29 cellular contexts compared by ENCODE assay signal in the genomic region with DNA sequence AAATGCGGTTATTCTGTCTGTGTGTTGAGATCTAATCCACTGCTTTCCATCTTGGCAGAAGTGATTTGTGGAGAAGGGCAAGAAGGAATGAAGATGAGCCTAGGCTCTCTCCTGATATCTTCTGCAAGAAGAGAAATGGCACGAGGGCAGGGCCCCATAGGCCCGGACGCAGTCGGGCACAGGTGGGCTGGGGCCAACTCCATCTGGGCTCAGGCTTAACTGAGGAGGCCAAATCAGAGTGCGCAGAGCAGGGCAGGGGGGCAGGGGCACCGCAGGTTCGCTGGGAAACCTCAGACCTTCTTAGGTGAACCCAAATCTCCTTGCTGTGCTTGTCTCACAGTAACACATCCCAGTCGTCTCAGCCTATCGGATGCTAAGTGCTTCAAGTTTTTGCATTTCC.
"Had no signal": no experiment of that assay in that cellular context is flagged by ENCODE, and none has a peak within 500 bp of the region (broad histone marks: within the 10 kb centered on the region; RNA-seq: fewer than 3 reads in every experiment).

No MANE protein-coding gene starts in this region.

- ATAC-seq: naive thymus-derived CD8-positive, alpha-beta T cell had no signal

- H3K27me3 ChIP-seq: ascending aorta, cardiac muscle cell, dorsolateral prefrontal cortex, upper lobe of left lung had no signal

- H3K4me1 Mint-ChIP-seq: activated CD4-positive, alpha-beta T cell treated with anti-CD3 and anti-CD28 coated beads, Interleukin-2, amount 10 ng/mL, durations not matched to agents 24 days and 14 days; activated naive CD4-positive, alpha-beta T cell treated with anti-CD3 and anti-CD28 coated beads, Interleukin-2, amount 10 ng/mL, durations not matched to agents 7 days and 5 days; naive thymus-derived CD8-positive, alpha-beta T cell had no signal

- H3K27ac ChIP-seq: ascending aorta, cardiac muscle cell, coronary artery, skin epidermis, WERI-Rb-1 had no signal

- H3K9me3 Mint-ChIP-seq: activated CD4-positive, alpha-beta memory T cell treated with anti-CD3 and anti-CD28 coated beads for 36 hours; activated CD4-positive, alpha-beta T cell treated with anti-CD3 and anti-CD28 coated beads, Interleukin-2, amount 10 ng/mL, durations not matched to agents 24 days and 14 days; activated naive CD4-positive, alpha-beta T cell treated with anti-CD3 and anti-CD28 coated beads, Interleukin-2, amount 10 ng/mL, durations not matched to agents 7 days and 5 days; activated naive CD8-positive, alpha-beta T cell treated with anti-CD3 and anti-CD28 coated beads, Interleukin-2, amount 10 ng/mL, durations not matched to agents 7 days and 5 days; activated T-helper 1 cell treated with anti-CD3 and anti-CD28 coated beads, Interleukin-12 subunit alpha, Interleukin-12 subunit beta, Interleukin-2, Interleukin-4 antibody, amounts not matched to agents 30 ng/mL and 10 ng/mL and 1 ng/mL, durations not matched to agents 14 hours and 24 hours and 36 hours; brain; naive thymus-derived CD8-positive, alpha-beta T cell; stimulated activated naive CD8-positive, alpha-beta T cell treated with anti-CD3 and anti-CD28 coated beads, Interleukin-15, Interleukin-2, amounts not matched to agents 100 ng/mL and 50 ng/mL, for 24 hours; T-helper 1 cell treated with Interleukin-12 subunit alpha and Interleukin-12 subunit beta and Interleukin-4 antibody, amounts not matched to agents 30 μg/mL and 1 μg/mL, for 36 hours had no signal

- H3K4me3 ChIP-seq: ascending aorta, cardiac muscle cell, coronary artery, dorsolateral prefrontal cortex, skin epidermis, upper lobe of left lung had no signal

- H3K27me3 Mint-ChIP-seq: activated CD4-positive, alpha-beta memory T cell treated with anti-CD3 and anti-CD28 coated beads for 36 hours; activated CD4-positive, alpha-beta T cell treated with anti-CD3 and anti-CD28 coated beads, Interleukin-2, amount 10 ng/mL, durations not matched to agents 24 days and 14 days; activated naive CD4-positive, alpha-beta T cell treated with anti-CD3 and anti-CD28 coated beads, Interleukin-2, amount 10 ng/mL, durations not matched to agents 7 days and 5 days; activated naive CD8-positive, alpha-beta T cell treated with anti-CD3 and anti-CD28 coated beads, Interleukin-2, amount 10 ng/mL, durations not matched to agents 7 days and 5 days; brain; naive thymus-derived CD8-positive, alpha-beta T cell; stimulated activated naive CD8-positive, alpha-beta T cell treated with anti-CD3 and anti-CD28 coated beads, Interleukin-15, Interleukin-2, amounts not matched to agents 100 ng/mL and 50 ng/mL, for 24 hours had no signal

- H3K4me3 Mint-ChIP-seq: activated CD4-positive, alpha-beta memory T cell treated with anti-CD3 and anti-CD28 coated beads for 36 hours; activated CD4-positive, alpha-beta T cell treated with anti-CD3 and anti-CD28 coated beads, Interleukin-2, amount 10 ng/mL, durations not matched to agents 24 days and 14 days; activated naive CD4-positive, alpha-beta T cell treated with anti-CD3 and anti-CD28 coated beads, Interleukin-2, amount 10 ng/mL, durations not matched to agents 7 days and 5 days; activated naive CD8-positive, alpha-beta T cell treated with anti-CD3 and anti-CD28 coated beads, Interleukin-2, amount 10 ng/mL, durations not matched to agents 7 days and 5 days; activated T-helper 1 cell treated with anti-CD3 and anti-CD28 coated beads, Interleukin-12 subunit alpha, Interleukin-12 subunit beta, Interleukin-2, Interleukin-4 antibody, amounts not matched to agents 30 ng/mL and 10 ng/mL and 1 ng/mL, durations not matched to agents 14 hours and 24 hours and 36 hours; brain; naive thymus-derived CD8-positive, alpha-beta T cell; stimulated activated naive CD8-positive, alpha-beta T cell treated with anti-CD3 and anti-CD28 coated beads, Interleukin-15, Interleukin-2, amounts not matched to agents 100 ng/mL and 50 ng/mL, for 24 hours; T-helper 1 cell treated with Interleukin-12 subunit alpha and Interleukin-12 subunit beta and Interleukin-4 antibody, amounts not matched to agents 30 μg/mL and 1 μg/mL, for 36 hours had no signal

- H3K36me3 Mint-ChIP-seq: activated naive CD4-positive, alpha-beta T cell treated with anti-CD3 and anti-CD28 coated beads, Interleukin-2, amount 10 ng/mL, durations not matched to agents 7 days and 5 days had no signal

- H3K9me3 ChIP-seq: ascending aorta, SK-N-SH, upper lobe of left lung had no signal

- H3K4me1 ChIP-seq: ascending aorta had no signal

- H3K27ac Mint-ChIP-seq: activated CD4-positive, alpha-beta memory T cell treated with anti-CD3 and anti-CD28 coated beads for 36 hours; activated CD4-positive, alpha-beta T cell treated with anti-CD3 and anti-CD28 coated beads, Interleukin-2, amount 10 ng/mL, durations not matched to agents 24 days and 14 days; activated naive CD4-positive, alpha-beta T cell treated with anti-CD3 and anti-CD28 coated beads, Interleukin-2, amount 10 ng/mL, durations not matched to agents 7 days and 5 days; activated T-helper 1 cell treated with anti-CD3 and anti-CD28 coated beads, Interleukin-12 subunit alpha, Interleukin-12 subunit beta, Interleukin-2, Interleukin-4 antibody, amounts not matched to agents 30 ng/mL and 10 ng/mL and 1 ng/mL, durations not matched to agents 14 hours and 24 hours and 36 hours; naive thymus-derived CD8-positive, alpha-beta T cell; stimulated activated naive CD8-positive, alpha-beta T cell treated with anti-CD3 and anti-CD28 coated beads, Interleukin-15, Interleukin-2, amounts not matched to agents 100 ng/mL and 50 ng/mL, for 24 hours; T-helper 1 cell treated with Interleukin-12 subunit alpha and Interleukin-12 subunit beta and Interleukin-4 antibody, amounts not matched to agents 30 μg/mL and 1 μg/mL, for 36 hours had no signal

- DNase-seq: activated CD4-positive, alpha-beta memory T cell treated with anti-CD3 and anti-CD28 coated beads for 36 hours; activated CD4-positive, alpha-beta T cell treated with anti-CD3 and anti-CD28 coated beads, Interleukin-2, amount 10 ng/mL, durations not matched to agents 24 days and 14 days; activated CD4-positive, CD25-positive, alpha-beta regulatory T cell treated with anti-CD3 and anti-CD28 coated beads, Interleukin-2, amount 50 U/mL, for 72 hours; activated CD8-positive, alpha-beta memory T cell treated with anti-CD3 and anti-CD28 coated beads, Interleukin-2, amount 50 U/mL, for 4 hours; activated effector memory CD4-positive, alpha-beta T cell treated with anti-CD3 and anti-CD28 coated beads, Interleukin-2, amount 50 U/mL, for 16 hours; activated naive CD4-positive, alpha-beta T cell treated with anti-CD3 and anti-CD28 coated beads, Interleukin-2, amount 10 ng/mL, durations not matched to agents 7 days and 5 days; activated naive CD8-positive, alpha-beta T cell treated with anti-CD3 and anti-CD28 coated beads, Interleukin-2, amount 10 ng/mL, durations not matched to agents 7 days and 5 days; activated T-cell treated with anti-CD3 and anti-CD28 coated beads, Interleukin-2, amount 50 U/mL, for 1 hour; dorsolateral prefrontal cortex; effector memory CD4-positive, alpha-beta T cell; erythroblast; mammary epithelial cell; midbrain; naive thymus-derived CD8-positive, alpha-beta T cell; SK-N-SH; stimulated activated CD4-positive, alpha-beta T cell treated with anti-CD3 and anti-CD28 coated beads, Interleukin-12 subunit alpha, Interleukin-12 subunit beta, amount 100 ng/mL, for 4 hours; stimulated activated CD4-positive, alpha-beta T cell treated with anti-CD3 and anti-CD28 coated beads, Interleukin-4, amount 100 ng/mL, for 1 hour; SW 1271; T1000; upper lobe of left lung; WERI-Rb-1 had no signal
